In genomic region chr10:43502931-43503330, GRCh38 we compare ENCODE assay signal across 5 cellular contexts.
"Had no signal": no experiment of that assay in that cellular context is flagged by ENCODE, and none has a peak within 500 bp of the region (broad histone marks: within the 10 kb centered on the region; RNA-seq: fewer than 3 reads in every experiment).

No MANE protein-coding gene starts in this region.

- ATAC-seq: HepG2, K562 had no signal

- DNase-seq: IMR-90, KBM-7, KG1 had no signal

- FAIRE-seq: HepG2, K562 had no signal
